In genomic region chr5:175343292-175343691, GRCh38 we compare ENCODE assay signal across 25 cellular contexts.
DNase-seq lines count a peak whose midpoint lies in the region; FAIRE-seq and TF ChIP-seq lines count a peak whose summit lies in the region.
"Had no signal": no experiment of that assay in that cellular context is flagged by ENCODE, and none has a peak within 500 bp of the region (broad histone marks: within the 10 kb centered on the region; RNA-seq: fewer than 3 reads in every experiment).

No MANE protein-coding gene starts in this region.

- TF ChIP-seq CTCF in A673 (conservative IDR thresholded peaks at IDR 0.05; ENCODE audit: low read depth, low read length) = no peak
- TF ChIP-seq CTCF in RWPE1 (conservative IDR thresholded peaks at IDR 0.05; ENCODE audit: low read depth) = no peak
- TF ChIP-seq CTCF in astrocyte of the spinal cord (IDR thresholded peaks at IDR 0.05; ENCODE audit: low read depth, low read length) = no peak
- no peak for TF ChIP-seq CTCF in keratinocyte (optimal IDR thresholded peaks at IDR 0.05 in 1 of 3, IDR thresholded peaks at IDR 0.05 in 1 of 3, conservative IDR thresholded peaks at IDR 0.05 in 1 of 3; ENCODE audit: extremely low read depth in 1 of 3, insufficient read depth in 2 of 3, low read length in 3 of 3)
- TF ChIP-seq CTCF in osteocyte (IDR thresholded peaks at IDR 0.05) = no peak

- no peaks in the 10 kb centered on the region for H4K20me1 ChIP-seq in keratinocyte (ENCODE audit: control insufficient read depth, extremely low read depth, insufficient read depth, low read length)

- H3K27me3 ChIP-seq in A673 (replicated peaks; ENCODE audit: insufficient read depth, low read depth, low read length, poor library complexity) = no peaks in the 10 kb centered on the region
- H3K27me3 ChIP-seq in keratinocyte (ENCODE audit: control insufficient read depth, extremely low read depth, insufficient read depth, low read length) = no peaks in the 10 kb centered on the region

- no peaks in the 10 kb centered on the region for H3K79me2 ChIP-seq in keratinocyte (ENCODE audit: control insufficient read depth, insufficient read depth, low read length)

- H3K4me3 ChIP-seq in A673 (ENCODE audit: low read depth, low read length, poor library complexity, severe bottlenecking) = no peak overlapping the region
- no peak overlapping the region for H3K4me3 ChIP-seq in astrocyte of the spinal cord (ENCODE audit: low read depth, low read length)
- H3K4me3 ChIP-seq in keratinocyte (ENCODE audit: control insufficient read depth in 2 of 3, extremely low read depth in 1 of 3, insufficient read depth in 2 of 3, low read depth in 1 of 3, low read length in 3 of 3) = no peak overlapping the region
- H3K4me3 ChIP-seq: HAP-1, PC-9 had no signal

- no peaks in the 10 kb centered on the region for H3K36me3 Mint-ChIP-seq in osteocyte (ENCODE audit: unreplicated experiment)
- H3K36me3 Mint-ChIP-seq: CD8-positive, alpha-beta T cell had no signal

- peak overlapping the region; percentile 22 for H3K27ac ChIP-seq in A673 (ENCODE audit: low read depth, low read length, poor library complexity, severe bottlenecking)
- no peak overlapping the region for H3K27ac ChIP-seq in RWPE1
- H3K27ac ChIP-seq in keratinocyte (ENCODE audit: control insufficient read depth, insufficient read depth, low read length) = no peak overlapping the region
- H3K27ac ChIP-seq: PC-9 had no signal

- H2AFZ ChIP-seq in keratinocyte (ENCODE audit: control insufficient read depth, low read length) = no peak overlapping the region
- H2AFZ ChIP-seq: PC-9 had no signal

- dilution Hi-C loops in keratinocyte (cut with MboI; ENCODE audit: extremely low pct_ligation_motif_present, low sequenced_read_pairs) = no loop called here

- H3K36me3 ChIP-seq in A673 (ENCODE audit: insufficient read depth, low read length, poor library complexity, severe bottlenecking) (no peaks in the 10 kb centered on the region), keratinocyte (ENCODE audit: control insufficient read depth in 2 of 2, extremely low read depth in 1 of 2, insufficient read depth in 2 of 2, low read length in 2 of 2) (no peaks in the 10 kb centered on the region)
- H3K36me3 ChIP-seq: HAP-1 had no signal

- no peaks in the 10 kb centered on the region for H3K9me1 ChIP-seq in keratinocyte (ENCODE audit: control insufficient read depth, extremely low read depth, insufficient read depth, low read length)

- peaks cover 8% of the 10 kb centered on the region for H3K9me3 Mint-ChIP-seq in osteocyte (ENCODE audit: unreplicated experiment)
- H3K9me3 Mint-ChIP-seq: CD8-positive, alpha-beta T cell had no signal

- no TSS peak for BruUV-seq in A673 (replicated peaks; lab: Mats Ljungman, UMichigan)

- FAIRE-seq in keratinocyte (lab: Jason Lieb, UNC) = peak; percentile 73
- FAIRE-seq: A204.1, GM12891 had no signal

- DNase-seq in A673 (ENCODE audit: low spot score) (peak; percentile 74), RWPE1 (ENCODE audit: low spot score) (peak; percentile 48), astrocyte of the spinal cord (ENCODE audit: low read depth, low spot score) (peak; percentile 24), keratinocyte (ENCODE audit: low read depth, low spot score) (peak; percentile 42), NCI-H1417 treated with DMSO at 0.1 percent for 48 hours (lab: John Stamatoyannopoulos, UW) (no peak), HT-29 (ENCODE audit: low spot score) (no peak), osteocyte (ENCODE audit: extremely low spot score, unreplicated experiment) (no peak)
- DNase-seq: C1 segment of cervical spinal cord; CD8-positive, alpha-beta T cell; DMS 273 treated with DMSO at 0.1 percent for 48 hours; DMS79 treated with DMSO at 0.1 percent for 48 hours; GF-D8; GOT3; Karpas-422; MV-4-11; NCI-H1105; NCI-H146; NCI-H2029 treated with DMSO at 0.1 percent for 48 hours; NCI-H2227 treated with DMSO at 0.1 percent for 48 hours; NCI-H526 treated with DMSO at 0.1 percent for 48 hours; PC-9; SHP77 had no signal

- in situ Hi-C loops in astrocyte of the spinal cord (cut with HindIII; ENCODE audit: low sequenced_read_pairs) = no loop called here

- H3K4me2 ChIP-seq in keratinocyte (ENCODE audit: control insufficient read depth, extremely low read depth, insufficient read depth, low read depth, low read length) = peak overlapping the region; percentile 1
- H3K4me2 ChIP-seq: PC-9 had no signal

- H3K4me3 Mint-ChIP-seq in osteocyte (ENCODE audit: unreplicated experiment) = no peak overlapping the region
- H3K4me3 Mint-ChIP-seq: CD8-positive, alpha-beta T cell had no signal

- no peak overlapping the region for H3K9ac ChIP-seq in keratinocyte (ENCODE audit: control insufficient read depth, extremely low read depth, insufficient read depth, low read length)

- H3K9me3 ChIP-seq in A673 (ENCODE audit: low read depth, low read length, poor library complexity, severe bottlenecking) (no peaks in the 10 kb centered on the region), keratinocyte (ENCODE audit: control insufficient read depth, low read depth, low read length) (no peaks in the 10 kb centered on the region)
- H3K9me3 ChIP-seq: HAP-1 had no signal

- no peak overlapping the region for H3K27ac Mint-ChIP-seq in osteocyte (ENCODE audit: unreplicated experiment)
- H3K27ac Mint-ChIP-seq: CD8-positive, alpha-beta T cell had no signal

- intact Hi-C loops in A673 (cut with micrococcal nuclease; ENCODE audit: unreplicated experiment) = no loop called here

- no peaks in the 10 kb centered on the region for H3K4me1 Mint-ChIP-seq in osteocyte (ENCODE audit: unreplicated experiment)

- no peaks in the 10 kb centered on the region for H3K27me3 Mint-ChIP-seq in osteocyte (ENCODE audit: unreplicated experiment)

- CTCF ChIA-PET in A673 (lab: Charles Lee) = no interaction called here
- CTCF ChIA-PET in RWPE1 (lab: Yijun Ruan, JAX) = interaction anchor here (0.7 kb wide), 1 partner anchor 88 kb away, joined by 3 read pairs; no protein-coding TSS in a partner anchor

- peaks cover 8% of the 10 kb centered on the region for H3K4me1 ChIP-seq in A673 (ENCODE audit: insufficient read depth, low read length, poor library complexity, severe bottlenecking)
- H3K4me1 ChIP-seq in keratinocyte (ENCODE audit: control insufficient read depth, extremely low read depth, insufficient read depth, low read length) = peaks cover 27% of the 10 kb centered on the region
- H3K4me1 ChIP-seq: HAP-1 had no signal

- POLR2A ChIA-PET in A673 (lab: Charles Lee; ENCODE audit: low non-redundant PET) = no interaction called here
- POLR2A ChIA-PET in RWPE1 (lab: Yijun Ruan, JAX; ENCODE audit: low non-redundant PET) = no interaction called here

Comparison
In these comparisons a context has a peak if more than half of its experiments do, and no peak if none do; other contexts are left out.
1. DNase-seq: peak in A673 (single experiment), RWPE1 (single experiment), astrocyte of the spinal cord (single experiment) and keratinocyte (single experiment); none in NCI-H1417 treated with DMSO at 0.1 percent for 48 hours (single experiment), HT-29 (single experiment) and osteocyte (single experiment).